10 cellular contexts compared by ENCODE assay signal in the genomic region with DNA sequence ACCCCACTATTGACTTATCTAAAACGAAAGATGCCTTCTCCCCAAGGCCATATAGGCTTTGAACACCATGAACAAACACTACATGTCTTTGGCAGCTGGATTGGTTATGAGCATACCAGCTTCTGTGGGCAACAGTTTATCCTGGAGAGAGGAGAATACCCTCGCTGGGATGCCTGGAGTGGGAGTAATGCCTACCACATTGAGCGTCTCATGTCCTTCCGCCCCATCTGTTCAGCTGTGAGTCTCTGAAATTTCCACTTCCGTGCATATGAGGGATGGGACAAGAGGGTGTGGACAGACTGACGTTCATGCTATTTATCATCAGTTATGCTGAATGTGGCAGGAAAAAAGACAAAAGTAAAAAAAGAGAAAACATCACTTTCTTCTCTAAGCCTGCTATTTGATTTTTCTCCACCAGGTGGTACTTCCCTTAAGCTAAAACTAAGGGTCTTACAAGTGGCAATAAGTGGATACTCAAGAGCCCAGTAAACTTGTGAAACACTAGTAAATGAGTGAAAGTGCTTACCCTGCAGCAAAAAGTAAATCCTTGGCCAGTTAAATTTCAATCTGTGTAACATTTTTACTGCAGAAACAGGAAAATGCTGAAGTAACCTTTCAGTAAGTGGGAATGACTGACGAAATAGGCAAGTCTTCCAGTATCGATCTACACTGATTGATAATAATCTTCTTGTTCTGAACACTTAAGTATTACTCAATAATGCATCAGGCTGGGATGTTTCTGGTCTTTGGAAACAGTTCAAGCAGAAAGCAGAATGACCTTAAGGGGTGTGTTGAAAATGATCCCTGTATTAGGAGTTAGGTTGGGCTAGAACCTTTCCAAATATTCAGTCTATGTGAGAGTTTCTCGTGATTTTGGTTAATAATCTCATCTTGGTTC. TPM values are rescaled to one million over a fixed set of nuclear protein-coding genes. Genes with fewer than 3 reads are reported as not detected.
DNase-seq lines count a peak whose midpoint lies in the region; ATAC-seq and TF ChIP-seq lines count a peak whose summit lies in the region.
"Had no signal": no experiment of that assay in that cellular context is flagged by ENCODE, and none has a peak within 500 bp of the region (broad histone marks: within the 10 kb centered on the region; RNA-seq: fewer than 3 reads in every experiment).

No MANE protein-coding gene starts in this region.

- peaks cover 59% of the 10 kb centered on the region; the same call in 1 of the 2 replicates for H3F3A ChIP-seq in PC-9 (ENCODE audit: insufficient read depth, low read depth)

- H3K27me3 ChIP-seq in PC-9 (ENCODE audit: insufficient read depth, low read depth) (no peaks in the 10 kb centered on the region), upper lobe of left lung (no peaks in the 10 kb centered on the region), prostate gland (replicated peaks; ENCODE audit: insufficient read depth) (no peaks in the 10 kb centered on the region)
- H3K27me3 ChIP-seq: neutrophil had no signal

- peak overlapping the region; percentile 52 for H3K27ac Mint-ChIP-seq in activated naive CD8-positive, alpha-beta T cell
- H3K27ac Mint-ChIP-seq in activated naive CD8-positive, alpha-beta T cell treated with anti-CD3 and anti-CD28 coated beads, Interleukin-2, amount 50 U/mL, for 24 hours: no peak overlapping the region
- H3K27ac Mint-ChIP-seq: activated B cell treated with CpG ODN at 0.5 μM for 24 hours had no signal

- no peak for TF ChIP-seq EP300 in upper lobe of left lung (IDR thresholded peaks at IDR 0.05)

- TF ChIP-seq POLR2A in upper lobe of left lung (IDR thresholded peaks at IDR 0.05): no peak
- no peak for TF ChIP-seq POLR2A in prostate gland (IDR thresholded peaks at IDR 0.05)

- no peak for DNase-seq in activated naive CD8-positive, alpha-beta T cell treated with anti-CD3 and anti-CD28 coated beads, Interleukin-2, amount 50 U/mL, for 24 hours
- DNase-seq in PC-9 (no peak), fibroblast of the conjunctiva (ENCODE audit: low read depth) (peak; percentile 35), upper lobe of left lung (no peak), NCI-H446 treated with DMSO at 0.1 percent for 48 hours (lab: John Stamatoyannopoulos, UW) (no peak), prostate gland (ENCODE audit: low spot score) (no peak), NCI-H1436 treated with DMSO at 0.1 percent for 48 hours (lab: John Stamatoyannopoulos, UW) (no peak)
- DNase-seq: activated B cell treated with CpG ODN at 0.5 μM for 24 hours had no signal

- H4K20me1 ChIP-seq in PC-9 (ENCODE audit: insufficient read depth): peaks cover 2% of the 10 kb centered on the region; the same call in 1 of the 2 replicates

- H3K4me3 ChIP-seq in PC-9 (no peak overlapping the region), upper lobe of left lung (no peak overlapping the region), prostate gland (no peak overlapping the region)

- H3K27ac ChIP-seq in PC-9: no peak overlapping the region
- H3K27ac ChIP-seq in upper lobe of left lung: no peak overlapping the region
- H3K27ac ChIP-seq in prostate gland: no peak overlapping the region

- intact Hi-C loops in PC-9 (cut with micrococcal nuclease; ENCODE audit: unreplicated experiment): no loop called here
- intact Hi-C loops in prostate gland (cut with DNase I): loop anchor here (5.0 kb wide), 1 partner anchor 40 kb away; a partner anchor contains a TSS

- H3K9me3 Mint-ChIP-seq in activated naive CD8-positive, alpha-beta T cell (ENCODE audit: low read depth): no peaks in the 10 kb centered on the region
- no peaks in the 10 kb centered on the region for H3K9me3 Mint-ChIP-seq in activated naive CD8-positive, alpha-beta T cell treated with anti-CD3 and anti-CD28 coated beads, Interleukin-2, amount 50 U/mL, for 24 hours
- H3K9me3 Mint-ChIP-seq: activated B cell treated with CpG ODN at 0.5 μM for 24 hours had no signal

- peaks cover 9% of the 10 kb centered on the region for H3K4me1 Mint-ChIP-seq in activated naive CD8-positive, alpha-beta T cell (ENCODE audit: low read depth)
- peaks cover 8% of the 10 kb centered on the region for H3K4me1 Mint-ChIP-seq in activated naive CD8-positive, alpha-beta T cell treated with anti-CD3 and anti-CD28 coated beads, Interleukin-2, amount 50 U/mL, for 24 hours

- H3K9me3 ChIP-seq in PC-9 (ENCODE audit: insufficient read depth, low read depth) (no peaks in the 10 kb centered on the region), upper lobe of left lung (no peaks in the 10 kb centered on the region), prostate gland (no peaks in the 10 kb centered on the region)
- H3K9me3 ChIP-seq: neutrophil had no signal

- no peaks in the 10 kb centered on the region for H3K79me2 ChIP-seq in PC-9 (ENCODE audit: low read depth)

- no peak overlapping the region for H3K4me2 ChIP-seq in PC-9

- H3K4me1 ChIP-seq in PC-9 (replicated peaks; ENCODE audit: insufficient read depth) (peaks cover 15% of the 10 kb centered on the region), upper lobe of left lung (peaks cover 22 to 30% (median 24%) of the 10 kb centered on the region in 4 donors), prostate gland (replicated peaks) (no peaks in the 10 kb centered on the region)

- POLR2A ChIA-PET in PC-9 (lab: Charles Lee; ENCODE audit: unreplicated experiment): interaction anchor here (0.7 kb wide), 1 partner anchor 95 kb away, joined by 7 read pairs; no protein-coding TSS in a partner anchor

- CTCF ChIA-PET in PC-9 (lab: Charles Lee): interaction anchor here (1.1 to 1.2 kb wide), 2 partner anchors 32 to 72 kb away, joined by 5 to 9 read pairs; a partner anchor contains a TSS

- no TSS peak for BruUV-seq in PC-9 (replicated peaks; lab: Mats Ljungman, UMichigan)

- H3K9me2 ChIP-seq in PC-9 (ENCODE audit: insufficient read depth): no peaks in the 10 kb centered on the region

- no peak for ATAC-seq in activated naive CD8-positive, alpha-beta T cell treated with anti-CD3 and anti-CD28 coated beads, Interleukin-2, amount 50 U/mL, for 24 hours
- no peak for ATAC-seq in upper lobe of left lung (ENCODE audit: low FRiP score in 2 of 2)

- WGBS in upper lobe of left lung, 2 donors: 68% methylated on average over 9 of the region's 9 CpGs
- 68% methylated on average over 9 of the region's 9 CpGs for whole genome bisulfite sequencing in prostate gland

- no peak overlapping the region for H2AFZ ChIP-seq in PC-9

- H3K4me3 Mint-ChIP-seq in activated naive CD8-positive, alpha-beta T cell: no peak overlapping the region
- H3K4me3 Mint-ChIP-seq in activated naive CD8-positive, alpha-beta T cell treated with anti-CD3 and anti-CD28 coated beads, Interleukin-2, amount 50 U/mL, for 24 hours: no peak overlapping the region
- H3K4me3 Mint-ChIP-seq: activated B cell treated with CpG ODN at 0.5 μM for 24 hours had no signal

- peaks cover 3% of the 10 kb centered on the region for H3K36me3 Mint-ChIP-seq in activated naive CD8-positive, alpha-beta T cell
- H3K36me3 Mint-ChIP-seq in activated naive CD8-positive, alpha-beta T cell treated with anti-CD3 and anti-CD28 coated beads, Interleukin-2, amount 50 U/mL, for 24 hours (ENCODE audit: low read depth): peaks cover 12% of the 10 kb centered on the region

- H3K36me3 ChIP-seq in PC-9 (ENCODE audit: low read depth) (no peaks in the 10 kb centered on the region), upper lobe of left lung (peaks cover 0 to 3% (median 0%) of the 10 kb centered on the region in 4 donors), prostate gland (no peaks in the 10 kb centered on the region)

- TF ChIP-seq CTCF in PC-9 (conservative IDR thresholded peaks at IDR 0.05) (peak; percentile 59; the same call in 1 of the 2 replicates), upper lobe of left lung (IDR thresholded peaks at IDR 0.05) (peak in 4 of 6 experiments; percentile 18 to 46 (median 22)), prostate gland (IDR thresholded peaks at IDR 0.05) (peak in 2 of 4 experiments; percentile 34)

- no peaks in the 10 kb centered on the region for H3K27me3 Mint-ChIP-seq in activated naive CD8-positive, alpha-beta T cell
- no peaks in the 10 kb centered on the region for H3K27me3 Mint-ChIP-seq in activated naive CD8-positive, alpha-beta T cell treated with anti-CD3 and anti-CD28 coated beads, Interleukin-2, amount 50 U/mL, for 24 hours
- H3K27me3 Mint-ChIP-seq: activated B cell treated with CpG ODN at 0.5 μM for 24 hours had no signal

RNA-seq across cellular contexts. Expression of a gene that starts 5.6 kb away (rescaled TPM):
- not detected in 2 replicates for total RNA-seq in PC-9 (2021)
- not detected for total RNA-seq in upper lobe of left lung
- not detected for total RNA-seq in prostate gland
- total RNA-seq: activated B cell treated with CpG ODN at 0.5 μM for 24 hours had no signal

RNA-seq across cellular contexts. Expression of a gene that starts 41.7 kb away (rescaled TPM):
- total RNA-seq in PC-9 (2021) (46.8 and 73.1 TPM in 2 replicates), upper lobe of left lung (10 to 100 TPM; 17.9 to 85.9 (median 38.4) TPM), prostate gland (10 to 100 TPM; 21.1 to 30.6 TPM)
